8 cellular contexts compared by ENCODE assay signal in the genomic region with DNA sequence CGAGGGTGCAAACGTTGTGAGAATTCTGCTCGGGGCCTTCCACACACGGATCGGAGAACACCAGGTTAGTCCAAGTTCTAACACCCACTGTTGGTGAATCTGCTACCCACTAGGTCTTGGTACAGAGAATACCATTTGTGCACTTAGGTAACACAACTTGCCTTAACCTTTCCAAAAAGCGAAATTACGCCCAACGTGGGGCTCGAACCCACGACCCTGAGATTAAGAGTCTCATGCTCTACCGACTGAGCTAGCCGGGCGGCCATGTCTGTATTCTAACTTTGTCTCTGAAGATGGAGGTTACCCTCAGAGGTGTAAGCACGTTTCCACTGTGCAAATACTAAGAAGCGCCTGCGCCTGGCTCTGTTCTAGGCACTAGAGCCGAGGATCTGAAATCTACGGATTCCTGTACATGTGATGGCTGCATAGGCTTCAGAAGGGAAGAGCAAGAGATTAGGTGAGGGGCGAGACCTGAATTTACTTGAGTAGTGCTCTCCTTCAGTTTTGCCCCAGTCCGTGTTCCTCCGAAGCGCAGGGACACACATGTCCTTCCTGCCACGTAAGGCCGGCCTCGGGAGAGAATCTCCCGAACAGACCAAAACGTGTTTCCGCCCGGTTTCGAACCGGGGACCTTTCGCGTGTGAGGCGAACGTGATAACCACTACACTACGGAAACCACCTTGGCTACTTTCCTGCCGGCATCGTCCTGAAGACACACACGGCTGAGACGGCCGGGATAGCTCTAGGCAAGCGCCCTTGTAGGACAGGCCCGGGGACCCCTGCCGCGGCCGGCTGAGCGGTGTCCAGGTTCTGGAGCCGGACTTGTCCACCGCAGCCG. TPM values are rescaled to one million over a fixed set of nuclear protein-coding genes. Genes with fewer than 3 reads are reported as not detected.
A peak's percentile ranks its signal among the peaks of the same experiment; 100 is the strongest.
DNase-seq lines count a peak whose midpoint lies in the region; ATAC-seq and TF ChIP-seq lines count a peak whose summit lies in the region.

No MANE protein-coding gene starts in this region.

- ATAC-seq in GM21723 (IDR thresholded peaks at IDR 0.05; ENCODE audit: unreplicated experiment) (peak; percentile 37), gastroesophageal sphincter (peak; percentile 64)

- H3K9me3 Mint-ChIP-seq in CD8-positive, alpha-beta memory T cell, result peaks cover 0 to 13% (median 11%) of the 10 kb centered on the region in 5 donors

- TF ChIP-seq CTCF in LNCaP clone FGC (IDR thresholded peaks at IDR 0.05; ENCODE audit: control insufficient read depth, extremely low read depth, insufficient read depth), result no peak
- no peak for TF ChIP-seq CTCF in gastroesophageal sphincter (IDR thresholded peaks at IDR 0.05)
- TF ChIP-seq CTCF in ovary (IDR thresholded peaks at IDR 0.05), result peak in 2 of 3 donors; percentile 3 to 22
- TF ChIP-seq CTCF in tibial artery (IDR thresholded peaks at IDR 0.05), result no peak

- intact Hi-C loops in ovary (cut with DNase I) (loop anchor here in 1 of 4 donors (2.0 to 5.0 kb wide), 2 partner anchors 21 to 35 kb away; partner anchors contain the start of gene RACK1), tibial artery (cut with DNase I; ENCODE audit: low total_unique reads) (loop anchor here (2.0 kb wide), 1 partner anchor 33 kb away; no protein-coding TSS in a partner anchor)

- H3K4me3 ChIP-seq in CD8-positive, alpha-beta memory T cell (ENCODE audit: low read length), result peak overlapping the region; percentile 85
- H3K4me3 ChIP-seq in LNCaP clone FGC (ENCODE audit: low read depth, low read length) (peak overlapping the region; percentile 90), gastroesophageal sphincter (peak overlapping the region; percentile 59 to 74), ovary (peak overlapping the region; percentile 86), tibial artery (peak overlapping the region; percentile 68 to 95)

- H3K27me3 Mint-ChIP-seq in CD8-positive, alpha-beta memory T cell, result peaks cover 4 to 31% of the 10 kb centered on the region in 2 donors

- CTCF ChIA-PET in CD8-positive, alpha-beta memory T cell (lab: Charles Lee), result interaction anchor here (1.3 to 3.6 kb wide), 7 partner anchors 14 to 42 kb away, joined by 3 to 40 read pairs (median 13); partner anchors contain the start of genes RACK1 and TRIM52

- H3K27me3 ChIP-seq in CD8-positive, alpha-beta memory T cell (ENCODE audit: insufficient read depth, low read length, poor library complexity, severe bottlenecking), result no peaks in the 10 kb centered on the region
- H3K27me3 ChIP-seq in gastroesophageal sphincter (no peaks in the 10 kb centered on the region), ovary (no peaks in the 10 kb centered on the region), tibial artery (no peaks in the 10 kb centered on the region)

- H3K27ac Mint-ChIP-seq in CD8-positive, alpha-beta memory T cell, result peak overlapping the region; percentile 91 to 100 (median 100)

- TF ChIP-seq EP300 in gastroesophageal sphincter (IDR thresholded peaks at IDR 0.05), result no peak
- TF ChIP-seq EP300 in ovary (IDR thresholded peaks at IDR 0.05), result no peak

- TF ChIP-seq POLR2A in gastroesophageal sphincter (IDR thresholded peaks at IDR 0.05) (peak; percentile 24 to 38), ovary (IDR thresholded peaks at IDR 0.05) (no peak)

- no peaks in the 10 kb centered on the region for H3K9me3 ChIP-seq in CD8-positive, alpha-beta memory T cell (ENCODE audit: low read length)
- H3K9me3 ChIP-seq in gastroesophageal sphincter (no peaks in the 10 kb centered on the region), ovary (no peaks in the 10 kb centered on the region), tibial artery (no peaks in the 10 kb centered on the region)

- H3K4me3 Mint-ChIP-seq in CD8-positive, alpha-beta memory T cell, result peak overlapping the region; percentile 88 to 99 (median 92)

- H3K27ac ChIP-seq in CD8-positive, alpha-beta memory T cell (ENCODE audit: low read depth, low read length), result peak overlapping the region; percentile 91
- H3K27ac ChIP-seq in gastroesophageal sphincter (peak overlapping the region; percentile 86 to 95 (median 92)), ovary (peak overlapping the region; percentile 77 to 97), tibial artery (peak overlapping the region; percentile 89 to 94)

- H3K36me3 Mint-ChIP-seq in CD8-positive, alpha-beta memory T cell, result peaks cover 0 to 35% (median 0%) of the 10 kb centered on the region in 3 donors

- POLR2A ChIA-PET in CD8-positive, alpha-beta memory T cell (lab: Charles Lee), result interaction anchor here (0.6 to 4.4 kb wide), 9 partner anchors 13 to 43 kb away, joined by 3 to 101 read pairs (median 20); partner anchors contain the start of genes RACK1, TRIM52 and TRIM7

- peak; percentile 90 to 98 (median 95) for DNase-seq in CD8-positive, alpha-beta memory T cell
- DNase-seq in LNCaP clone FGC (ENCODE audit: low read depth) (peak; percentile 89), activated T-helper 1 cell treated with Interleukin-2 at 50 U/mL for 16 hours (ENCODE audit: low read depth) (peak; percentile 92), ovary (peak; percentile 93 to 99 (median 98)), tibial artery (peak; percentile 97 to 98), NCI-H345 (lab: John Stamatoyannopoulos, UW) (no peak)

- H3K4me1 Mint-ChIP-seq in CD8-positive, alpha-beta memory T cell, result peaks cover 67 to 82% (median 67%) of the 10 kb centered on the region in 3 donors

- 0 to 14% methylated on average over 6 to 9 of the region's 50 CpGs for WGBS in gastroesophageal sphincter (ENCODE audit: low coverage in 1 of 2), 2 donors
- WGBS in ovary, 3 donors, result 4 to 7% (median 5%) methylated on average over 41 to 50 of the region's 50 CpGs

- no peaks in the 10 kb centered on the region for H3K36me3 ChIP-seq in CD8-positive, alpha-beta memory T cell (ENCODE audit: insufficient read depth, low read length)
- H3K36me3 ChIP-seq in gastroesophageal sphincter, result peaks cover 0 to 2% of the 10 kb centered on the region in 2 donors
- no peaks in the 10 kb centered on the region for H3K36me3 ChIP-seq in ovary
- H3K36me3 ChIP-seq in tibial artery, result peaks cover 0 to 3% (median 0%) of the 10 kb centered on the region in 3 donors

- H3K4me1 ChIP-seq in CD8-positive, alpha-beta memory T cell (ENCODE audit: insufficient read depth, low read length), result peaks cover 54% of the 10 kb centered on the region
- peaks cover 0 to 53% (median 7%) of the 10 kb centered on the region in 3 donors for H3K4me1 ChIP-seq in gastroesophageal sphincter
- H3K4me1 ChIP-seq in ovary (ENCODE audit: insufficient read depth), result peaks cover 6% of the 10 kb centered on the region
- peaks cover 6 to 32% (median 14%) of the 10 kb centered on the region in 4 donors for H3K4me1 ChIP-seq in tibial artery

RNA-seq across cellular contexts. Expression of gene TRIM41, which starts 1.1 kb away (rescaled TPM):
- 10 to 100 TPM; 35.2 to 42.7 TPM for total RNA-seq in CD8-positive, alpha-beta memory T cell
- polyA plus RNA-seq in CD8-positive, alpha-beta memory T cell, result 2.2 TPM
- total RNA-seq in gastroesophageal sphincter (10 to 100 TPM in 3 of 4 donors, 1 to 10 TPM in 1; 9.7 to 17.6 (median 12.1) TPM), ovary (10 to 100 TPM in 6 of 7 donors, 1 to 10 TPM in 1; 8.2 to 22.7 (median 17.6) TPM)
- polyA plus RNA-seq in ovary, result 10 to 100 TPM; 11.1 to 13.2 TPM

RNA-seq across cellular contexts. Expression of gene TRIM7, which starts 17.0 kb away (rescaled TPM):
- total RNA-seq in CD8-positive, alpha-beta memory T cell, result 1 to 10 TPM; 2.2 to 2.3 TPM
- 0.74 TPM for polyA plus RNA-seq in CD8-positive, alpha-beta memory T cell
- total RNA-seq in gastroesophageal sphincter, result 10 to 100 TPM in 1 of 4 donors, 1 to 10 TPM in 3; 3.0 to 11.0 (median 4.7) TPM
- 1 to 10 TPM in 2 of 7 donors, under 1 TPM in 5; 0.34 to 2.9 (median 0.93) TPM for total RNA-seq in ovary
- under 1 TPM; 0.45 to 0.82 TPM for polyA plus RNA-seq in ovary

RNA-seq across cellular contexts. Expression of gene RACK1, which starts 21.7 kb away (rescaled TPM):
- 1,000 to 10,000 TPM; 2,341 to 2,398 TPM for total RNA-seq in CD8-positive, alpha-beta memory T cell
- polyA plus RNA-seq in CD8-positive, alpha-beta memory T cell, result 1,821 TPM
- total RNA-seq in gastroesophageal sphincter (1,000 to 10,000 TPM; 1,300 to 1,812 (median 1,580) TPM), ovary (1,000 to 10,000 TPM; 2,570 to 4,531 (median 3,203) TPM)
- 1,000 to 10,000 TPM; 2,702 to 4,895 TPM for polyA plus RNA-seq in ovary

RNA-seq across cellular contexts. Expression of gene TRIM52, which starts 38.9 kb away (rescaled TPM):
- 10 to 100 TPM; 14.1 to 17.1 TPM for total RNA-seq in CD8-positive, alpha-beta memory T cell
- 46.3 TPM for polyA plus RNA-seq in CD8-positive, alpha-beta memory T cell
- total RNA-seq in gastroesophageal sphincter, result 10 to 100 TPM; 15.9 to 34.7 (median 22.2) TPM
- 10 to 100 TPM; 13.0 to 18.8 (median 17.2) TPM for total RNA-seq in ovary
- polyA plus RNA-seq in ovary, result 10 to 100 TPM; 13.5 to 15.3 TPM

Comparison
In these comparisons a context has a peak if more than half of its experiments do, and no peak if none do; other contexts are left out.
1. CTCF ChIP-seq: peak in ovary (2 of 3); none in LNCaP clone FGC (single experiment), gastroesophageal sphincter (0 of 4) and tibial artery (0 of 2).
2. Peak in every context shown above with its lines, with median percentiles within 50 percentile points of each other: H3K27ac ChIP-seq and H3K4me3 ChIP-seq.